Comparison of ENCODE assay signal across 1 cellular context in the genomic region with DNA sequence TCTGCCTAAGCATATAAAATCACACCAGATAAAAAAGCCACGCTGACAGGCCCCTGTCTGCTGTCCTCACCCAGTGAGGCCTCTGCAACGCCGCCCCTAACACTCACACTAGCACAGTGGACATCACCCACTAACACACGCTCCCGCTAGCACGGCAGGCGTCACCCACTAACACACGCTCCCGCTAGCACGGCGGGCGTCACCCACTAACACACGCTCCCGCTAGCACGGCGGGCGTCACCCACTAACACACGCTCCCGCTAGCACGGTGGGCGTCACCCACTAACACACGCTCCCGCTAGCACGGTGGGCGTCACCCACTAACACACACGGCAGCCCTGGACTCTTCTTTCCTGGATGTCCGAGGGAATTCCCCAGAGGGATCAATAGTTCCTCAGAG.
DNase-seq lines count a peak whose midpoint lies in the region; FAIRE-seq lines count a peak whose summit lies in the region.
"Not testable (repeated sequence)": the region's sequence is repeated elsewhere in the genome, so short reads cannot be mapped to it uniquely, and the experiment has no call there.

No MANE protein-coding gene starts in this region.

- not testable (repeated sequence) for DNase-seq in urothelium cell line (ENCODE audit: low spot score)

- peak; percentile 86 for FAIRE-seq in urothelium cell line (lab: Jason Lieb, UNC)
